1 cellular context compared by ENCODE assay signal in genomic region chr7:92528188-92528957, GRCh38.
TF ChIP-seq lines count a peak whose summit lies in the region.

Gene PEX1 (minus strand): TSS chr7:92528520. CDS start chr7:92528435, 85 bp downstream.
Gene RBM48 (plus strand): TSS chr7:92528795. CDS start chr7:92528814, 19 bp downstream.

TF ChIP-seq in SK-N-SH, 30 proteins besides CTCF, POLR2A, EP300 and RAD21 (continued from another document):
- TF ChIP-seq GABPA (IDR thresholded peaks at IDR 0.05; ENCODE audit: low read depth): peak; percentile 97
- TF ChIP-seq RXRA (IDR thresholded peaks at IDR 0.05; ENCODE audit: borderline replicate concordance, low read depth): peak; percentile 15; the same call in 1 of the 2 replicates
- TF ChIP-seq, protein P1, sequence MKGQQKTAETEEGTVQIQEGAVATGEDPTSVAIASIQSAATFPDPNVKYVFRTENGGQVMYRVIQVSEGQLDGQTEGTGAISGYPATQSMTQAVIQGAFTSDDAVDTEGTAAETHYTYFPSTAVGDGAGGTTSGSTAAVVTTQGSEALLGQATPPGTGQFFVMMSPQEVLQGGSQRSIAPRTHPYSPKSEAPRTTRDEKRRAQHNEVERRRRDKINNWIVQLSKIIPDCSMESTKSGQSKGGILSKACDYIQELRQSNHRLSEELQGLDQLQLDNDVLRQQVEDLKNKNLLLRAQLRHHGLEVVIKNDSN (IDR thresholded peaks at IDR 0.05; ENCODE audit: borderline replicate concordance, low read depth): peak; percentile 23; the same call in 1 of the 2 replicates
- TF ChIP-seq RCOR1 (IDR thresholded peaks at IDR 0.05; ENCODE audit: low read length): peak; percentile 43
- TF ChIP-seq CHD2 (IDR thresholded peaks at IDR 0.05; ENCODE audit: low read length, partially characterized antibody): peak; percentile 92
- TF ChIP-seq POLR2AphosphoS5 (IDR thresholded peaks at IDR 0.05; ENCODE audit: low read depth, low read length): peak; percentile 68
- peak; percentile 57 for TF ChIP-seq ELF1 (IDR thresholded peaks at IDR 0.05)
- TF ChIP-seq FOSL2 (IDR thresholded peaks at IDR 0.05; ENCODE audit: borderline replicate concordance, low read depth): no peak
- peak; percentile 65 for TF ChIP-seq FOXJ3 (CRISPR knock-in tag; IDR thresholded peaks at IDR 0.05)
- TF ChIP-seq, protein P2, sequence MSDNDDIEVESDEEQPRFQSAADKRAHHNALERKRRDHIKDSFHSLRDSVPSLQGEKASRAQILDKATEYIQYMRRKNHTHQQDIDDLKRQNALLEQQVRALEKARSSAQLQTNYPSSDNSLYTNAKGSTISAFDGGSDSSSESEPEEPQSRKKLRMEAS (IDR thresholded peaks at IDR 0.05; ENCODE audit: low read depth): peak; percentile 77
